In genomic region chr11:112004389-112004788, GRCh38 we compare ENCODE assay signal across 9 cellular contexts. TPM values are rescaled to one million over a fixed set of nuclear protein-coding genes. Genes with fewer than 3 reads are reported as not detected.
DNase-seq lines count a peak whose midpoint lies in the region; ATAC-seq and TF ChIP-seq lines count a peak whose summit lies in the region.
"Had no signal": no experiment of that assay in that cellular context is flagged by ENCODE, and none has a peak within 500 bp of the region (broad histone marks: within the 10 kb centered on the region; RNA-seq: fewer than 3 reads in every experiment).

No MANE protein-coding gene starts in this region.

- peaks cover 15% of the 10 kb centered on the region for H3K27me3 Mint-ChIP-seq in activated T-helper 17 cell treated with anti-CD3 and anti-CD28 coated beads, Interleukin-2, amount 50 U/mL, for 72 hours
- peaks cover 3% of the 10 kb centered on the region for H3K27me3 Mint-ChIP-seq in activated T-helper 1 cell treated with anti-CD3 and anti-CD28 coated beads, Interleukin-12 subunit alpha, Interleukin-12 subunit beta, Interleukin-2, Interleukin-4 antibody, amounts not matched to agents 30 ng/mL and 10 ng/mL and 1 ng/mL, durations not matched to agents 14 hours and 24 hours and 36 hours (ENCODE audit: insufficient read depth)

- no peaks in the 10 kb centered on the region for H3K79me2 ChIP-seq in fibroblast of lung (ENCODE audit: control insufficient read depth, insufficient read depth, low read length)

- no peak overlapping the region for H3K9ac ChIP-seq in fibroblast of lung (ENCODE audit: insufficient read depth, low read length)
- H3K9ac ChIP-seq: BLaER1 treated with 17β-estradiol and CSF1 and Interleukin-3, amounts not matched to agents 10 nM and 100 nM had no signal

- no peaks in the 10 kb centered on the region for H4K20me1 ChIP-seq in fibroblast of lung (ENCODE audit: control insufficient read depth, extremely low read depth, insufficient read depth, low read length)
- H4K20me1 ChIP-seq: BLaER1 treated with 17β-estradiol and CSF1 and Interleukin-3, amounts not matched to agents 10 nM and 100 nM had no signal

- H3K4me1 ChIP-seq in fibroblast of lung (ENCODE audit: control insufficient read depth, extremely low read depth, insufficient read depth, low read length), result no peaks in the 10 kb centered on the region

- ATAC-seq in GM21825 (IDR thresholded peaks at IDR 0.05; ENCODE audit: unreplicated experiment), result peak; percentile 85
- ATAC-seq in activated T-helper 17 cell treated with anti-CD3 and anti-CD28 coated beads, Interleukin-2, amount 50 U/mL, for 72 hours (replicated peaks), result no peak

- no peak overlapping the region for H3K4me3 ChIP-seq in fibroblast of lung (replicated peaks in 1 of 4; ENCODE audit: control extremely low read depth in 1 of 4, insufficient read depth in 1 of 4, low read depth in 3 of 4, low read length in 4 of 4)
- H3K4me3 ChIP-seq: BLaER1 treated with 17β-estradiol and CSF1 and Interleukin-3, amounts not matched to agents 10 nM and 100 nM had no signal

- DNase-seq in SKM-1 treated with dmso at 0.1 percent for 144 hours (lab: John Stamatoyannopoulos, UW; ENCODE audit: unreplicated experiment) (peak; percentile 19), SKM-1 (lab: John Stamatoyannopoulos, UW; ENCODE audit: unreplicated experiment) (no peak), MV-4-11 (lab: John Stamatoyannopoulos, UW) (peak; percentile 20), fibroblast of lung (ENCODE audit: low read depth in 2 of 2) (no peak), GDM1 (lab: John Stamatoyannopoulos, UW) (no peak)
- DNase-seq in activated T-helper 1 cell treated with anti-CD3 and anti-CD28 coated beads, Interleukin-12 subunit alpha, Interleukin-12 subunit beta, Interleukin-2, Interleukin-4 antibody, amounts not matched to agents 30 ng/mL and 10 ng/mL and 1 ng/mL, durations not matched to agents 14 hours and 24 hours and 36 hours (ENCODE audit: low spot score), result no peak

- H3K36me3 ChIP-seq in fibroblast of lung (ENCODE audit: control insufficient read depth, insufficient read depth, low read length), result no peaks in the 10 kb centered on the region
- H3K36me3 ChIP-seq: BLaER1 treated with 17β-estradiol and CSF1 and Interleukin-3, amounts not matched to agents 10 nM and 100 nM had no signal

- no peak overlapping the region for H3K27ac ChIP-seq in fibroblast of lung (ENCODE audit: insufficient read depth, low read length)
- H3K27ac ChIP-seq: BLaER1 treated with 17β-estradiol and CSF1 and Interleukin-3, amounts not matched to agents 10 nM and 100 nM had no signal

- H3K36me3 Mint-ChIP-seq in activated T-helper 17 cell treated with anti-CD3 and anti-CD28 coated beads, Interleukin-2, amount 50 U/mL, for 72 hours (ENCODE audit: low read depth), result peaks cover 5% of the 10 kb centered on the region
- peaks cover 3% of the 10 kb centered on the region for H3K36me3 Mint-ChIP-seq in activated T-helper 1 cell treated with anti-CD3 and anti-CD28 coated beads, Interleukin-12 subunit alpha, Interleukin-12 subunit beta, Interleukin-2, Interleukin-4 antibody, amounts not matched to agents 30 ng/mL and 10 ng/mL and 1 ng/mL, durations not matched to agents 14 hours and 24 hours and 36 hours (ENCODE audit: low read depth)

- peaks cover 6% of the 10 kb centered on the region for H3K9me3 Mint-ChIP-seq in activated T-helper 17 cell treated with anti-CD3 and anti-CD28 coated beads, Interleukin-2, amount 50 U/mL, for 72 hours
- no peaks in the 10 kb centered on the region for H3K9me3 Mint-ChIP-seq in activated T-helper 1 cell treated with anti-CD3 and anti-CD28 coated beads, Interleukin-12 subunit alpha, Interleukin-12 subunit beta, Interleukin-2, Interleukin-4 antibody, amounts not matched to agents 30 ng/mL and 10 ng/mL and 1 ng/mL, durations not matched to agents 14 hours and 24 hours and 36 hours

- no peak overlapping the region for H3K4me3 Mint-ChIP-seq in activated T-helper 17 cell treated with anti-CD3 and anti-CD28 coated beads, Interleukin-2, amount 50 U/mL, for 72 hours
- H3K4me3 Mint-ChIP-seq in activated T-helper 1 cell treated with anti-CD3 and anti-CD28 coated beads, Interleukin-12 subunit alpha, Interleukin-12 subunit beta, Interleukin-2, Interleukin-4 antibody, amounts not matched to agents 30 ng/mL and 10 ng/mL and 1 ng/mL, durations not matched to agents 14 hours and 24 hours and 36 hours, result no peak overlapping the region

- H3K4me1 Mint-ChIP-seq in activated T-helper 17 cell treated with anti-CD3 and anti-CD28 coated beads, Interleukin-2, amount 50 U/mL, for 72 hours, result no peaks in the 10 kb centered on the region
- H3K4me1 Mint-ChIP-seq in activated T-helper 1 cell treated with anti-CD3 and anti-CD28 coated beads, Interleukin-12 subunit alpha, Interleukin-12 subunit beta, Interleukin-2, Interleukin-4 antibody, amounts not matched to agents 30 ng/mL and 10 ng/mL and 1 ng/mL, durations not matched to agents 14 hours and 24 hours and 36 hours (ENCODE audit: low read depth), result no peaks in the 10 kb centered on the region

- no peak overlapping the region for H2AFZ ChIP-seq in fibroblast of lung (ENCODE audit: low read length)

- no peak overlapping the region for H3K27ac Mint-ChIP-seq in activated T-helper 17 cell treated with anti-CD3 and anti-CD28 coated beads, Interleukin-2, amount 50 U/mL, for 72 hours
- no peak overlapping the region for H3K27ac Mint-ChIP-seq in activated T-helper 1 cell treated with anti-CD3 and anti-CD28 coated beads, Interleukin-12 subunit alpha, Interleukin-12 subunit beta, Interleukin-2, Interleukin-4 antibody, amounts not matched to agents 30 ng/mL and 10 ng/mL and 1 ng/mL, durations not matched to agents 14 hours and 24 hours and 36 hours

- no peaks in the 10 kb centered on the region for H3K27me3 ChIP-seq in fibroblast of lung (ENCODE audit: control insufficient read depth, insufficient read depth, low read length)
- H3K27me3 ChIP-seq: BLaER1 treated with 17β-estradiol and CSF1 and Interleukin-3, amounts not matched to agents 10 nM and 100 nM had no signal

- peak; percentile 20 to 42 for TF ChIP-seq CTCF in fibroblast of lung (conservative IDR thresholded peaks at IDR 0.05 in 1 of 2, IDR thresholded peaks at IDR 0.05 in 1 of 2; ENCODE audit: low read depth in 1 of 2, low read length in 2 of 2)

- no peaks in the 10 kb centered on the region for H3K9me3 ChIP-seq in fibroblast of lung (ENCODE audit: control insufficient read depth, insufficient read depth, low read depth, low read length)
- H3K9me3 ChIP-seq: BLaER1 treated with 17β-estradiol and CSF1 and Interleukin-3, amounts not matched to agents 10 nM and 100 nM had no signal

- no peak overlapping the region for H3K4me2 ChIP-seq in fibroblast of lung (ENCODE audit: extremely low read depth, insufficient read depth, low read length)
- H3K4me2 ChIP-seq: BLaER1 treated with 17β-estradiol and CSF1 and Interleukin-3, amounts not matched to agents 10 nM and 100 nM had no signal

- intact Hi-C loops in activated T-helper 1 cell treated with anti-CD3 and anti-CD28 coated beads, Interleukin-12 subunit alpha, Interleukin-12 subunit beta, Interleukin-2, Interleukin-4 antibody, amounts not matched to agents 30 ng/mL and 10 ng/mL and 1 ng/mL, durations not matched to agents 14 hours and 24 hours and 36 hours (cut with micrococcal nuclease), result no loop called here

RNA-seq across cellular contexts. Expression of gene DLAT, which starts 20.8 kb away (rescaled TPM):
- 26.2 and 33.9 TPM in 2 replicates for total RNA-seq in fibroblast of lung
- 37.8 and 48.8 TPM in 2 replicates for polyA plus RNA-seq in fibroblast of lung
- polyA plus RNA-seq in fibroblast of lung (2012), result 24.8 and 30.7 TPM in 2 replicates
- 6.4 and 9.6 TPM in 2 replicates for polyA minus RNA-seq in fibroblast of lung (ENCODE audit: low replicate concordance)
- 10 to 100 TPM; 27.4 to 49.1 TPM for total RNA-seq in activated T-helper 17 cell treated with anti-CD3 and anti-CD28 coated beads, Interleukin-2, amount 50 U/mL, for 72 hours
- 52.0 and 54.5 TPM in 2 replicates for total RNA-seq in activated T-helper 1 cell treated with anti-CD3 and anti-CD28 coated beads, Interleukin-12 subunit alpha, Interleukin-12 subunit beta, Interleukin-2, Interleukin-4 antibody, amounts not matched to agents 30 ng/mL and 10 ng/mL and 1 ng/mL, durations not matched to agents 14 hours and 24 hours and 36 hours

Comparison
In these comparisons a context has a peak if more than half of its experiments do, and no peak if none do; other contexts are left out.
1. DNase-seq: peak in SKM-1 treated with dmso at 0.1 percent for 144 hours (single experiment) and MV-4-11 (single experiment); none in SKM-1 (single experiment), fibroblast of lung (0 of 2), GDM1 (single experiment) and activated T-helper 1 cell treated with anti-CD3 and anti-CD28 coated beads, Interleukin-12 subunit alpha, Interleukin-12 subunit beta, Interleukin-2, Interleukin-4 antibody, amounts not matched to agents 30 ng/mL and 10 ng/mL and 1 ng/mL, durations not matched to agents 14 hours and 24 hours and 36 hours (single experiment).